Comparison of ENCODE assay signal across 25 cellular contexts in the genomic region with DNA sequence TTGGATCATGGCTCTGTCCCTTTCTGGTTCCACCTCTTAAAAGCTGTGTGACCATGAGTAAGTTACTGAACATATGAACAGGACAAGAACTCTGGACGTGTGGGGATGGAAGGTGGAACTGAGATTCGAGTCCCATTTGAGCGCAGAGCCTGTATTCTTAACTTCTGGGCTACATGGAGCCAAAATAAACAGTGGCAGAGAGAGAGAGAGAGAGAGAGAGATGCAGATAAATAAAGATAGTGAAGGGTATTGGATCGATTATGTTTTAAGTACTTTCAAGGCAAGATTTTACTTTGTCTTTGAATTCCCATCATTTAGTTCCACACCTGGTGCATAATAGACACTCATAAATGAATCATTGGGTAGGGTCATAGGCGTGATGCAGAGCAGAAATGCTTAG. TPM values are rescaled to one million over a fixed set of nuclear protein-coding genes. Genes with fewer than 3 reads are reported as not detected.
DNase-seq lines count a peak whose midpoint lies in the region; ATAC-seq and TF ChIP-seq lines count a peak whose summit lies in the region.
"Had no signal": no experiment of that assay in that cellular context is flagged by ENCODE, and none has a peak within 500 bp of the region (broad histone marks: within the 10 kb centered on the region; RNA-seq: fewer than 3 reads in every experiment).

No MANE protein-coding gene starts in this region.

- H3K9me3 ChIP-seq in SJCRH30 (replicated peaks) (no peaks in the 10 kb centered on the region), mucosa of descending colon (no peaks in the 10 kb centered on the region)

- no peaks in the 10 kb centered on the region for H3K27me3 ChIP-seq in SJCRH30

- ATAC-seq in mucosa of descending colon, result peak; percentile 27
- ATAC-seq: stimulated activated memory B cell treated with anti-CD40 and anti-IgM and Interleukin-4, amounts not matched to agents 10 μg/mL and 1 μg/mL and 100 μg/mL, for 72 hours had no signal

- no peaks in the 10 kb centered on the region for H3K36me3 ChIP-seq in SJCRH30
- no peaks in the 10 kb centered on the region for H3K36me3 ChIP-seq in mucosa of descending colon (ENCODE audit: low read depth)

- H3K27ac ChIP-seq in SJCRH30, result peak overlapping the region; percentile 81
- H3K27ac ChIP-seq: RWPE1 had no signal

- H3K4me1 ChIP-seq in SJCRH30, result peaks cover 25% of the 10 kb centered on the region
- peaks cover 43% of the 10 kb centered on the region for H3K4me1 ChIP-seq in mucosa of descending colon (ENCODE audit: low read depth)

- DNase-seq in NCI-H1105 treated with DMSO at 0.1 percent for 48 hours (lab: John Stamatoyannopoulos, UW), result peak; percentile 53
- no peak for DNase-seq in NCI-H1105 (lab: John Stamatoyannopoulos, UW)
- DNase-seq in NCI-H2029 (lab: John Stamatoyannopoulos, UW), result peak; percentile 17
- DNase-seq in SJCRH30, result peak in 1 of 2 experiments; percentile 32
- peak in 1 of 3 donors; percentile 13 for DNase-seq in mucosa of descending colon
- DNase-seq in anterior cingulate cortex (lab: John Stamatoyannopoulos, UW), result no peak
- no peak for DNase-seq in posterior vena cava (ENCODE audit: low spot score)
- DNase-seq in epidermal melanocyte (ENCODE audit: insufficient read length, low spot score), result no peak
- DNase-seq: 8988T; activated CD4-positive, alpha-beta T cell treated with anti-CD3 and anti-CD28 coated beads, Interleukin-2, amount 10 ng/mL, durations not matched to agents 7 days and 5 days; activated naive CD4-positive, alpha-beta T cell treated with anti-CD3 and anti-CD28 coated beads, Interleukin-2, amount 10 ng/mL, durations not matched to agents 7 days and 5 days; amygdala; CD8-positive, alpha-beta memory T cell; H7; naive B cell; occipital lobe; stimulated activated CD4-positive, alpha-beta T cell treated with anti-CD3 and anti-CD28 coated beads, Interleukin-4, amount 100 ng/mL, for 1 hour had no signal

- H3K4me3 ChIP-seq in SJCRH30 (no peak overlapping the region), mucosa of descending colon (no peak overlapping the region)

- no peak for TF ChIP-seq CTCF in mucosa of descending colon (IDR thresholded peaks at IDR 0.05)

- intact Hi-C loops in mucosa of descending colon (cut with DNase I, micrococcal nuclease) (no loop called here), posterior vena cava (cut with DNase I) (no loop called here)

RNA-seq across cellular contexts. Expression of gene SLC35D3, which starts 39.7 kb away (rescaled TPM):
- 0.05 and 0.06 TPM in 2 replicates for total RNA-seq in SJCRH30 (2014; rRNA removed; shearing (Covaris generic))
- total RNA-seq in mucosa of descending colon (under 1 TPM; 0.12 to 0.92 (median 0.19) TPM), posterior vena cava (not detected)
- total RNA-seq: activated CD4-positive, alpha-beta T cell treated with anti-CD3 and anti-CD28 coated beads, Interleukin-2, amount 10 ng/mL, durations not matched to agents 7 days and 5 days; activated T-helper 1 cell treated with anti-CD3 and anti-CD28 coated beads, Interleukin-12 subunit alpha, Interleukin-12 subunit beta, Interleukin-2, Interleukin-4 antibody, amounts not matched to agents 30 ng/mL and 10 ng/mL and 1 ng/mL, durations not matched to agents 14 hours and 24 hours and 36 hours; cardiac septum; CD8-positive, alpha-beta memory T cell; kidney epithelial cell; NCI-H460; occipital lobe; renal cortical epithelial cell; T-helper 2 cell treated with Interferon-gamma antibody and Interleukin-4, amounts not matched to agents 100 ng/mL and 5 ng/mL, for 36 hours had no signal

Comparison
In these comparisons a context has a peak if more than half of its experiments do, and no peak if none do; other contexts are left out.
1. DNase-seq: peak in NCI-H1105 treated with DMSO at 0.1 percent for 48 hours (single experiment) and NCI-H2029 (single experiment); none in NCI-H1105 (single experiment), anterior cingulate cortex (0 of 58), posterior vena cava (single experiment) and epidermal melanocyte (single experiment).